12 cellular contexts compared by ENCODE assay signal in the genomic region with DNA sequence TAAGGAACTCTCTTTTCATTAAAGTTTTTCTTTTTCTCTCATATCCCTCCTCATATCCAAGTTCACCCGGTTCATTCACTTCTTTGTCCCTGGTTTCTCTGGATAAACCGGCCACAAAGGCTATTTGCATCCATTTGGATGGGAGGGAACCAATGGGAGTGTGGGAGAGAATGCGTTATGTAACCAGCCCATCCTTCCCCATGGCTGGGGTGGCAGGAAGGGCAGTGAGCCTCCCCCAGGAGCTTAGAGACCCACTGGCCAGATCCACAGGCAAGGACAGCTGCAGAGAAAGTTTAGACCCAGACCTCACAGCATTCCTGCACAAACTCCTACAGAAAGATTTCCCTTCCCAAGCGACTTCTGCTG. TPM values are rescaled to one million over a fixed set of nuclear protein-coding genes. Genes with fewer than 3 reads are reported as not detected.
DNase-seq lines count a peak whose midpoint lies in the region; ATAC-seq, FAIRE-seq and TF ChIP-seq lines count a peak whose summit lies in the region.
"Had no signal": no experiment of that assay in that cellular context is flagged by ENCODE, and none has a peak within 500 bp of the region (broad histone marks: within the 10 kb centered on the region; RNA-seq: fewer than 3 reads in every experiment).

No MANE protein-coding gene starts in this region.

- no peak overlapping the region for H2BK15ac ChIP-seq in H1 (ENCODE audit: low read length)

- H4K20me1 ChIP-seq in PC-9 (ENCODE audit: insufficient read depth) = no peaks in the 10 kb centered on the region
- no peaks in the 10 kb centered on the region for H4K20me1 ChIP-seq in H1 (replicated peaks in 1 of 2; ENCODE audit: control insufficient read depth in 1 of 2, insufficient read depth in 2 of 2, low read length in 2 of 2)

- peaks cover under 1% of the 10 kb centered on the region for H3K36me3 Mint-ChIP-seq in activated T-cell treated with anti-CD3 and anti-CD28 coated beads, Interleukin-2, amount 50 U/mL, for 4 hours (ENCODE audit: insufficient read depth)

- TF ChIP-seq POLR2A in H1 (IDR thresholded peaks at IDR 0.05; ENCODE audit: control extremely low read depth in 1 of 2, low read depth in 2 of 2, low read length in 2 of 2) = no peak

- H2BK5ac ChIP-seq in H1 (ENCODE audit: low read depth, low read length) = no peak overlapping the region

- H2AFZ ChIP-seq in PC-9 (no peak overlapping the region), H1 (ENCODE audit: low read length) (no peak overlapping the region)

- no peaks in the 10 kb centered on the region for H3K9me3 ChIP-seq in PC-9 (ENCODE audit: insufficient read depth, low read depth)
- no peaks in the 10 kb centered on the region for H3K9me3 ChIP-seq in H1 (ENCODE audit: insufficient read depth in 2 of 2, low read depth in 1 of 2, low read length in 1 of 2)

- H2BK12ac ChIP-seq in H1 (ENCODE audit: low read depth, low read length) = no peak overlapping the region

- H3K79me2 ChIP-seq in PC-9 (ENCODE audit: low read depth) (no peaks in the 10 kb centered on the region), H1 (ENCODE audit: control insufficient read depth in 1 of 2, insufficient read depth in 2 of 2, low read length in 2 of 2) (no peaks in the 10 kb centered on the region)

- TF ChIP-seq CTCF in PC-9 (conservative IDR thresholded peaks at IDR 0.05) (no peak), H1 (IDR thresholded peaks at IDR 0.05; ENCODE audit: control extremely low read depth in 1 of 3, insufficient read depth in 1 of 3, low read depth in 1 of 3, low read length in 3 of 3) (no peak), omental fat pad (IDR thresholded peaks at IDR 0.05) (no peak)

- DNase-seq in activated T-cell treated with anti-CD3 and anti-CD28 coated beads, Interleukin-2, amount 50 U/mL, for 4 hours = no peak
- no peak for DNase-seq in activated T-cell treated with anti-CD3 and anti-CD28 coated beads, Interleukin-2, amount 50 U/mL, for 1 hour
- no peak for DNase-seq in PC-9
- no peak for DNase-seq in H1 (ENCODE audit: low read depth in 1 of 2, low spot score in 2 of 2)
- DNase-seq in skeletal muscle cell (ENCODE audit: low read depth) = no peak
- DNase-seq in DMS 273 treated with DMSO at 0.1 percent for 48 hours (lab: John Stamatoyannopoulos, UW) = no peak
- DNase-seq in NCI-H2029 (lab: John Stamatoyannopoulos, UW) = no peak
- no peak for DNase-seq in omental fat pad (ENCODE audit: low spot score)
- DNase-seq: endodermal cell, hippocampal formation had no signal

- no peaks in the 10 kb centered on the region for H3K27me3 ChIP-seq in PC-9 (ENCODE audit: insufficient read depth, low read depth)
- peaks cover 0 to 1% (median 0%) of the 10 kb centered on the region in 4 experiments; a peak in 2 of 7 replicates for H3K27me3 ChIP-seq in H1 (replicated peaks in 1 of 4; ENCODE audit: control insufficient read depth in 3 of 4, extremely low read depth in 1 of 4, insufficient read depth in 3 of 4, low read length in 3 of 4)

- H2BK120ac ChIP-seq in H1 (replicated peaks; ENCODE audit: low read depth, low read length) = no peak overlapping the region

- H3K4me1 ChIP-seq in PC-9 (replicated peaks; ENCODE audit: insufficient read depth) (peaks cover 35% of the 10 kb centered on the region), H1 (replicated peaks in 1 of 4; ENCODE audit: control insufficient read depth in 3 of 4, insufficient read depth in 4 of 4, low read length in 3 of 4) (peaks cover 0 to 4% (median 1%) of the 10 kb centered on the region in 4 experiments; a peak in 4 of 7 replicates)

- POLR2A ChIA-PET in PC-9 (lab: Charles Lee; ENCODE audit: unreplicated experiment) = interaction anchor here (0.6 kb wide), 1 partner anchor 10 kb away, joined by 13 read pairs; no protein-coding TSS in a partner anchor
- POLR2A ChIA-PET in H1 (lab: Charles Lee; ENCODE audit: partially characterized antibody) = no interaction called here

- H3K9me2 ChIP-seq in PC-9 (ENCODE audit: insufficient read depth) = no peaks in the 10 kb centered on the region

- H3K14ac ChIP-seq in H1 (ENCODE audit: insufficient read length) = no peak overlapping the region

- H3K27ac ChIP-seq in PC-9 (peak overlapping the region; percentile 55), H1 (ENCODE audit: low read depth, low read length) (no peak overlapping the region)

- H3K79me1 ChIP-seq in H1 (ENCODE audit: low read depth, low read length) = no peaks in the 10 kb centered on the region

- no peak overlapping the region for H4K91ac ChIP-seq in H1 (replicated peaks; ENCODE audit: insufficient read length, low read length)

- intact Hi-C loops in PC-9 (cut with micrococcal nuclease; ENCODE audit: unreplicated experiment) = no loop called here

- no peak overlapping the region for H3K18ac ChIP-seq in H1 (ENCODE audit: extremely low read depth, low read length)

- FAIRE-seq in H1 (lab: Jason Lieb, UNC) = no peak

- H3K4me2 ChIP-seq in PC-9 (peak overlapping the region; percentile 56), H1 (ENCODE audit: insufficient read depth in 1 of 2, low read depth in 2 of 2, low read length in 2 of 2) (no peak overlapping the region)

- H3K56ac ChIP-seq in H1 (replicated peaks; ENCODE audit: insufficient read length, low read depth, low read length) = no peak overlapping the region

- no peak for TF ChIP-seq EP300 in H1 (IDR thresholded peaks at IDR 0.05; ENCODE audit: borderline replicate concordance in 1 of 2, low read depth in 2 of 2, low read length in 2 of 2)

- no peaks in the 10 kb centered on the region for H3K27me3 Mint-ChIP-seq in activated T-cell treated with anti-CD3 and anti-CD28 coated beads, Interleukin-2, amount 50 U/mL, for 4 hours (ENCODE audit: low read depth)
- H3K27me3 Mint-ChIP-seq: memory B cell had no signal

- BruUV-seq in PC-9 (replicated peaks; lab: Mats Ljungman, UMichigan) = no TSS peak

- no peak overlapping the region for H4K5ac ChIP-seq in H1 (ENCODE audit: insufficient read length, low read depth, low read length)

- no peak overlapping the region for H2BK20ac ChIP-seq in H1 (ENCODE audit: low read length)

- H3K4me1 Mint-ChIP-seq in activated T-cell treated with anti-CD3 and anti-CD28 coated beads, Interleukin-2, amount 50 U/mL, for 4 hours (ENCODE audit: low read depth) = peaks cover 68% of the 10 kb centered on the region
- H3K4me1 Mint-ChIP-seq: endodermal cell had no signal

- H3K36me3 ChIP-seq in PC-9 (ENCODE audit: low read depth) = no peaks in the 10 kb centered on the region
- H3K36me3 ChIP-seq in H1 (ENCODE audit: control insufficient read depth in 2 of 4, insufficient read depth in 4 of 4, low read length in 3 of 4) = no peaks in the 10 kb centered on the region; a peak in 1 of 8 replicates

- H3K4me3 ChIP-seq in PC-9 (no peak overlapping the region), H1 (ENCODE audit: extremely low read depth in 1 of 4, insufficient read depth in 2 of 4, low read depth in 3 of 4, low read length in 4 of 4) (no peak overlapping the region), skeletal muscle cell (ENCODE audit: low read depth, low read length) (peak overlapping the region; percentile 11)

- no peak for TF ChIP-seq RAD21 in H1 (IDR thresholded peaks at IDR 0.05 in 1 of 2, conservative IDR thresholded peaks at IDR 0.05 in 1 of 2; ENCODE audit: low read depth in 2 of 2, low read length in 2 of 2)

- no peak overlapping the region for H3K4ac ChIP-seq in H1 (replicated peaks; ENCODE audit: insufficient read length, low read depth, low read length)

- no peak overlapping the region for H3K9ac ChIP-seq in H1 (replicated peaks in 1 of 4; ENCODE audit: extremely low read depth in 1 of 4, low read depth in 3 of 4, low read length in 3 of 4)

- ATAC-seq in activated T-cell treated with anti-CD3 and anti-CD28 coated beads, Interleukin-2, amount 50 U/mL, for 4 hours = no peak
- ATAC-seq in omental fat pad (ENCODE audit: low FRiP score) = no peak

- peak overlapping the region; percentile 6 for H3K4me3 Mint-ChIP-seq in activated T-cell treated with anti-CD3 and anti-CD28 coated beads, Interleukin-2, amount 50 U/mL, for 4 hours
- H3K4me3 Mint-ChIP-seq: endodermal cell, memory B cell had no signal

- peaks cover 11% of the 10 kb centered on the region; the same call in 1 of the 2 replicates for H3F3A ChIP-seq in PC-9 (ENCODE audit: insufficient read depth, low read depth)

- 56% methylated on average over 4 of the region's 4 CpGs; no CpG with 5 or more reads in 1 of the 2 experiments for WGBS in H1 (ENCODE audit: extremely low coverage in 1 of 2, insufficient coverage in 1 of 2, insufficient read length in 1 of 2, insufficient replicate concordance in 2 of 2, low coverage in 1 of 2, low lambda C conversion rate in 2 of 2, missing lambda C conversion rate in 1 of 2), 2 experiments

- H3K9me3 Mint-ChIP-seq in activated T-cell treated with anti-CD3 and anti-CD28 coated beads, Interleukin-2, amount 50 U/mL, for 4 hours = no peaks in the 10 kb centered on the region
- H3K9me3 Mint-ChIP-seq: endodermal cell, memory B cell had no signal

- H2AK5ac ChIP-seq in H1 (ENCODE audit: low read depth, low read length) = no peak overlapping the region

- no peaks in the 10 kb centered on the region for H3K23me2 ChIP-seq in H1 (ENCODE audit: low read depth, low read length)

- no peak overlapping the region for H3K23ac ChIP-seq in H1 (ENCODE audit: insufficient read length)

- H4K8ac ChIP-seq in H1 (ENCODE audit: extremely low read depth, insufficient read depth, low read length) = no peak overlapping the region

- CTCF ChIA-PET in PC-9 (lab: Charles Lee) (no interaction called here), H1 (lab: Charles Lee; ENCODE audit: partially characterized antibody) (interaction anchor here (0.8 to 1.2 kb wide), 2 partner anchors 11 to 80 kb away, joined by 3 to 4 read pairs; a partner anchor contains a TSS)

RNA-seq across cellular contexts. Expression of a gene that starts 10.7 kb away (rescaled TPM):
- 1 to 10 TPM; 1.9 to 2.5 (median 2.4) TPM for total RNA-seq in activated T-cell treated with anti-CD3 and anti-CD28 coated beads, Interleukin-2, amount 50 U/mL, for 4 hours
- total RNA-seq in PC-9 (2021) (0.15 TPM in 1 of 2 replicates, not detected in the other), omental fat pad (10 to 100 TPM in 1 of 4 donors, 1 to 10 TPM in 3; 3.5 to 10.6 (median 6.0) TPM)
- not detected in 2 replicates for total RNA-seq in H1 (2021; fragmentation: NEBNext Ultra II Directional; extraction: Animal tissue kit (Norgen Biotek cat#: 25700))
- polyA plus RNA-seq in H1 (2011; rRNA removed) = not detected in 2 replicates
- polyA plus RNA-seq in H1 (2011; cell fraction: cytosol; rRNA removed) = not detected
- polyA plus RNA-seq in H1 (2011; cell fraction: nucleus; rRNA removed) = not detected
- not detected in 4 replicates for polyA plus RNA-seq in H1 (2012, experiment 1 of 2)
- polyA plus RNA-seq in H1 (2012, experiment 2 of 2) = not detected
- 0.04 TPM for polyA plus RNA-seq in H1 (2013, experiment 1 of 2)
- polyA plus RNA-seq in H1 (2013, experiment 2 of 2) = 0.02 TPM
- polyA minus RNA-seq in H1 (2011; rRNA and poly(A)+ RNA removed) = not detected in 2 replicates
- not detected for polyA minus RNA-seq in H1 (2011; cell fraction: cytosol; rRNA and poly(A)+ RNA removed)
- polyA minus RNA-seq in H1 (2011; cell fraction: nucleus; rRNA and poly(A)+ RNA removed) = not detected
- total RNA-seq: endodermal cell, MCF 10A had no signal

RNA-seq across cellular contexts. Expression of a gene that starts 30.4 kb away (rescaled TPM):
- 10 to 100 TPM; 42.7 to 47.3 (median 45.3) TPM for total RNA-seq in activated T-cell treated with anti-CD3 and anti-CD28 coated beads, Interleukin-2, amount 50 U/mL, for 4 hours
- 39.6 and 50.0 TPM in 2 replicates for total RNA-seq in PC-9 (2021)
- total RNA-seq in H1 (2021; fragmentation: NEBNext Ultra II Directional; extraction: Animal tissue kit (Norgen Biotek cat#: 25700)) = 56.4 and 59.4 TPM in 2 replicates
- 78.8 and 83.5 TPM in 2 replicates for polyA plus RNA-seq in H1 (2011; rRNA removed)
- 65.3 TPM for polyA plus RNA-seq in H1 (2011; cell fraction: cytosol; rRNA removed)
- polyA plus RNA-seq in H1 (2011; cell fraction: nucleus; rRNA removed) = 62.6 TPM
- 47.0 to 68.1 TPM (median 61.5 TPM) in 4 replicates for polyA plus RNA-seq in H1 (2012, experiment 1 of 2)
- 10.2 TPM for polyA plus RNA-seq in H1 (2012, experiment 2 of 2)
- polyA plus RNA-seq in H1 (2013, experiment 1 of 2) = 36.8 TPM
- polyA plus RNA-seq in H1 (2013, experiment 2 of 2) = 34.7 TPM
- 191 and 211 TPM in 2 replicates for polyA minus RNA-seq in H1 (2011; rRNA and poly(A)+ RNA removed)
- polyA minus RNA-seq in H1 (2011; cell fraction: cytosol; rRNA and poly(A)+ RNA removed) = 55.7 TPM
- polyA minus RNA-seq in H1 (2011; cell fraction: nucleus; rRNA and poly(A)+ RNA removed) = 60.1 TPM
- total RNA-seq in omental fat pad = 10 to 100 TPM; 20.8 to 26.8 (median 22.0) TPM

RNA-seq across cellular contexts. Expression of a gene that starts 30.8 kb away (rescaled TPM):
- 1 to 10 TPM; 7.3 to 9.6 (median 9.0) TPM for total RNA-seq in activated T-cell treated with anti-CD3 and anti-CD28 coated beads, Interleukin-2, amount 50 U/mL, for 4 hours
- total RNA-seq in PC-9 (2021) (66.7 and 92.0 TPM in 2 replicates), omental fat pad (1 to 10 TPM in 3 of 4 donors, under 1 TPM in 1; 0.95 to 4.1 (median 2.5) TPM)
- 84.8 and 90.8 TPM in 2 replicates for total RNA-seq in H1 (2021; fragmentation: NEBNext Ultra II Directional; extraction: Animal tissue kit (Norgen Biotek cat#: 25700))
- 37.5 and 45.8 TPM in 2 replicates for polyA plus RNA-seq in H1 (2011; rRNA removed)
- 58.8 TPM for polyA plus RNA-seq in H1 (2011; cell fraction: cytosol; rRNA removed)
- 25.7 TPM for polyA plus RNA-seq in H1 (2011; cell fraction: nucleus; rRNA removed)
- polyA plus RNA-seq in H1 (2012, experiment 1 of 2) = 50.7 to 74.2 TPM (median 56.9 TPM) in 4 replicates
- polyA plus RNA-seq in H1 (2012, experiment 2 of 2) = 17.7 TPM
- polyA plus RNA-seq in H1 (2013, experiment 1 of 2) = 69.7 TPM
- polyA plus RNA-seq in H1 (2013, experiment 2 of 2) = 71.0 TPM
- 50.4 and 52.9 TPM in 2 replicates for polyA minus RNA-seq in H1 (2011; rRNA and poly(A)+ RNA removed)
- 36.8 TPM for polyA minus RNA-seq in H1 (2011; cell fraction: cytosol; rRNA and poly(A)+ RNA removed)
- polyA minus RNA-seq in H1 (2011; cell fraction: nucleus; rRNA and poly(A)+ RNA removed) = 25.2 TPM

RNA-seq across cellular contexts. Expression of a gene that starts 45.6 kb away (rescaled TPM):
- 10 to 100 TPM; 74.8 to 81.3 (median 79.7) TPM for total RNA-seq in activated T-cell treated with anti-CD3 and anti-CD28 coated beads, Interleukin-2, amount 50 U/mL, for 4 hours
- total RNA-seq in PC-9 (2021) (96.2 and 108 TPM in 2 replicates), omental fat pad (10 to 100 TPM; 52.7 to 62.9 (median 53.7) TPM)
- 51.2 and 51.4 TPM in 2 replicates for total RNA-seq in H1 (2021; fragmentation: NEBNext Ultra II Directional; extraction: Animal tissue kit (Norgen Biotek cat#: 25700))
- polyA plus RNA-seq in H1 (2011; rRNA removed) = 31.0 and 33.9 TPM in 2 replicates
- polyA plus RNA-seq in H1 (2011; cell fraction: cytosol; rRNA removed) = 43.0 TPM
- 29.1 TPM for polyA plus RNA-seq in H1 (2011; cell fraction: nucleus; rRNA removed)
- polyA plus RNA-seq in H1 (2012, experiment 1 of 2) = 43.4 to 44.6 TPM (median 44.3 TPM) in 4 replicates
- 19.9 TPM for polyA plus RNA-seq in H1 (2012, experiment 2 of 2)
- 27.4 TPM for polyA plus RNA-seq in H1 (2013, experiment 1 of 2)
- 31.6 TPM for polyA plus RNA-seq in H1 (2013, experiment 2 of 2)
- 22.0 and 23.0 TPM in 2 replicates for polyA minus RNA-seq in H1 (2011; rRNA and poly(A)+ RNA removed)
- 16.5 TPM for polyA minus RNA-seq in H1 (2011; cell fraction: cytosol; rRNA and poly(A)+ RNA removed)
- polyA minus RNA-seq in H1 (2011; cell fraction: nucleus; rRNA and poly(A)+ RNA removed) = 15.1 TPM
